In genomic region chr13:20902438-20903163, GRCh38 we compare ENCODE assay signal across 8 cellular contexts. TPM values are rescaled to one million over a fixed set of nuclear protein-coding genes. Genes with fewer than 3 reads are reported as not detected.
A peak's percentile ranks its signal among the peaks of the same experiment; 100 is the strongest.
DNase-seq lines count a peak whose midpoint lies in the region; ATAC-seq, FAIRE-seq and TF ChIP-seq lines count a peak whose summit lies in the region.

Gene XPO4 (minus strand): TSS chr13:20902746. CDS start chr13:20902738, 8 bp downstream.

- intact Hi-C loops in ascending aorta (cut with DNase I) = loop anchor here (1.0 to 5.0 kb wide), 5 partner anchors 41 to 335 kb away; partner anchors contain the start of genes EEF1AKMT1, IFT88 and LATS2

- H3K4me1 ChIP-seq in ascending aorta = peaks cover 3 to 10% of the 10 kb centered on the region in 2 donors

- H3K4me3 Mint-ChIP-seq in T-helper 2 cell treated with Interferon-gamma antibody and Interleukin-4, amounts not matched to agents 5 μg/mL and 100 μg/mL, for 36 hours = peak within 1 kb of the TSS; percentile 98

- H3K36me3 ChIP-seq in ascending aorta = no peaks in the 10 kb centered on the region

- peak within 1 kb of the TSS; percentile 93 for H3K27ac ChIP-seq in ascending aorta

- peak; percentile 93 for ATAC-seq in HG02588 (IDR thresholded peaks at IDR 0.05; ENCODE audit: unreplicated experiment)

- H3K9me3 ChIP-seq in ascending aorta = no peaks in the 10 kb centered on the region

- H3K4me3 ChIP-seq in ascending aorta = peak within 1 kb of the TSS; percentile 81 to 88
- peak within 1 kb of the TSS; percentile 88 for H3K4me3 ChIP-seq in retinal pigment epithelial cell (ENCODE audit: low read length)

- FAIRE-seq in GM12892 (lab: Jason Lieb, UNC) = peak; percentile 93

- H3K9me3 Mint-ChIP-seq in T-helper 2 cell treated with Interferon-gamma antibody and Interleukin-4, amounts not matched to agents 5 μg/mL and 100 μg/mL, for 36 hours = no peaks in the 10 kb centered on the region

- H3K36me3 Mint-ChIP-seq in T-helper 2 cell treated with Interferon-gamma antibody and Interleukin-4, amounts not matched to agents 5 μg/mL and 100 μg/mL, for 36 hours (ENCODE audit: low read depth) = peaks cover 12% of the 10 kb centered on the region

- TF ChIP-seq POLR2A in GM12892 (IDR thresholded peaks at IDR 0.05; ENCODE audit: low read depth, low read length) = peak; percentile 92

- no peak for TF ChIP-seq CTCF in ascending aorta (IDR thresholded peaks at IDR 0.05)
- TF ChIP-seq CTCF in retinal pigment epithelial cell (conservative IDR thresholded peaks at IDR 0.05; ENCODE audit: low read depth, low read length) = no peak

- peak; percentile 83 for DNase-seq in GM12892 (ENCODE audit: insufficient read length)
- DNase-seq in NCI-H1092 treated with DMSO at 0.1 percent for 48 hours (lab: John Stamatoyannopoulos, UW) = peak; percentile 81
- peak; percentile 85 for DNase-seq in T-helper 2 cell treated with Interferon-gamma antibody and Interleukin-4, amounts not matched to agents 5 μg/mL and 100 μg/mL, for 36 hours (ENCODE audit: low spot score)
- DNase-seq in ascending aorta (ENCODE audit: low spot score in 2 of 2) = peak; percentile 16 to 88
- peak; percentile 88 for DNase-seq in hepatic stellate cell (ENCODE audit: low spot score)
- DNase-seq in retinal pigment epithelial cell (ENCODE audit: low read depth) = no peak
- no peak for DNase-seq in OCI-M2 (lab: John Stamatoyannopoulos, UW; ENCODE audit: unreplicated experiment)

- H3K27me3 Mint-ChIP-seq in T-helper 2 cell treated with Interferon-gamma antibody and Interleukin-4, amounts not matched to agents 5 μg/mL and 100 μg/mL, for 36 hours (ENCODE audit: low read depth) = no peaks in the 10 kb centered on the region

- H3K27me3 ChIP-seq in ascending aorta = no peaks in the 10 kb centered on the region

- peaks cover 20% of the 10 kb centered on the region for H3K4me1 Mint-ChIP-seq in T-helper 2 cell treated with Interferon-gamma antibody and Interleukin-4, amounts not matched to agents 5 μg/mL and 100 μg/mL, for 36 hours (ENCODE audit: low read depth)

- peak within 1 kb of the TSS; percentile 99 for H3K27ac Mint-ChIP-seq in T-helper 2 cell treated with Interferon-gamma antibody and Interleukin-4, amounts not matched to agents 5 μg/mL and 100 μg/mL, for 36 hours

RNA-seq across cellular contexts. Expression of gene XPO4, which starts in this region (rescaled TPM):
- polyA plus RNA-seq in GM12892 (2012; ENCODE audit: missing spikeins) = 11.3 TPM
- 5.1 TPM for total RNA-seq in ascending aorta

Comparison
In these comparisons a context has a peak if more than half of its experiments do, and no peak if none do; other contexts are left out.
1. DNase-seq: peak in GM12892 (single experiment), NCI-H1092 treated with DMSO at 0.1 percent for 48 hours (single experiment), T-helper 2 cell treated with Interferon-gamma antibody and Interleukin-4, amounts not matched to agents 5 μg/mL and 100 μg/mL, for 36 hours (single experiment), ascending aorta (2 of 2) and hepatic stellate cell (single experiment); none in retinal pigment epithelial cell (single experiment) and OCI-M2 (single experiment).